In genomic region chr11:74980627-74981026, GRCh38 we compare ENCODE assay signal across 16 cellular contexts.
"Had no signal": no experiment of that assay in that cellular context is flagged by ENCODE, and none has a peak within 500 bp of the region (broad histone marks: within the 10 kb centered on the region; RNA-seq: fewer than 3 reads in every experiment).

No MANE protein-coding gene starts in this region.

- DNase-seq: activated CD4-positive, alpha-beta T cell treated with anti-CD3 and anti-CD28 coated beads for 4 hours; activated CD8-positive, alpha-beta T cell treated with anti-CD3 and anti-CD28 coated beads for 36 hours; activated naive CD4-positive, alpha-beta T cell treated with anti-CD3 and anti-CD28 coated beads, Interleukin-2, amount 50 U/mL, for 16 hours; adrenal gland; caudate nucleus; colonic mucosa; effector CD8-positive, alpha-beta T cell; left ventricle myocardium inferior; pancreas; stimulated activated CD4-positive, alpha-beta T cell treated with anti-CD3 and anti-CD28 coated beads, Interleukin-12 subunit alpha, Interleukin-12 subunit beta, amount 100 ng/mL, for 4 hours; T-helper 9 cell; testis had no signal

- H3K4me1 ChIP-seq: colonic mucosa, gastroesophageal sphincter, testis had no signal

- H3K27ac ChIP-seq: adrenal gland, colonic mucosa, gastroesophageal sphincter, left ventricle myocardium inferior, pancreas, testis had no signal

- H3K27me3 ChIP-seq: adrenal gland, colonic mucosa, gastroesophageal sphincter, pancreas, testis had no signal

- FAIRE-seq: keratinocyte, pancreas had no signal

- H3K9me3 ChIP-seq: adrenal gland, colonic mucosa, gastroesophageal sphincter, left ventricle myocardium inferior, pancreas, testis had no signal

- H3K4me3 Mint-ChIP-seq: activated CD8-positive, alpha-beta T cell treated with anti-CD3 and anti-CD28 coated beads for 36 hours; stimulated activated naive CD8-positive, alpha-beta T cell treated with anti-CD3 and anti-CD28 coated beads, Interleukin-15, Interleukin-2, amounts not matched to agents 100 ng/mL and 50 ng/mL, for 24 hours had no signal

- H3K4me3 ChIP-seq: adrenal gland, colonic mucosa, gastroesophageal sphincter, left ventricle myocardium inferior, pancreas, testis had no signal

- H3K27ac Mint-ChIP-seq: activated CD8-positive, alpha-beta T cell treated with anti-CD3 and anti-CD28 coated beads for 36 hours; activated T-helper 2 cell treated with anti-CD3 and anti-CD28 coated beads, Interferon-gamma antibody, Interleukin-2, Interleukin-4, amounts not matched to agents 10 μg/mL and 5 μg/mL and 100 μg/mL, durations not matched to agents 14 hours and 24 hours and 36 hours; stimulated activated naive CD8-positive, alpha-beta T cell treated with anti-CD3 and anti-CD28 coated beads, Interleukin-15, Interleukin-2, amounts not matched to agents 100 ng/mL and 50 ng/mL, for 24 hours had no signal

- ATAC-seq: activated CD8-positive, alpha-beta T cell treated with anti-CD3 and anti-CD28 coated beads for 36 hours; gastroesophageal sphincter had no signal

- H3K27me3 Mint-ChIP-seq: activated CD8-positive, alpha-beta T cell treated with anti-CD3 and anti-CD28 coated beads for 36 hours; stimulated activated naive CD8-positive, alpha-beta T cell treated with anti-CD3 and anti-CD28 coated beads, Interleukin-15, Interleukin-2, amounts not matched to agents 100 ng/mL and 50 ng/mL, for 24 hours had no signal

- H3K9me3 Mint-ChIP-seq: activated CD8-positive, alpha-beta T cell treated with anti-CD3 and anti-CD28 coated beads for 36 hours; activated T-helper 2 cell treated with anti-CD3 and anti-CD28 coated beads, Interferon-gamma antibody, Interleukin-2, Interleukin-4, amounts not matched to agents 10 μg/mL and 5 μg/mL and 100 μg/mL, durations not matched to agents 14 hours and 24 hours and 36 hours; stimulated activated naive CD8-positive, alpha-beta T cell treated with anti-CD3 and anti-CD28 coated beads, Interleukin-15, Interleukin-2, amounts not matched to agents 100 ng/mL and 50 ng/mL, for 24 hours had no signal
